9 cellular contexts compared by ENCODE assay signal in the genomic region with DNA sequence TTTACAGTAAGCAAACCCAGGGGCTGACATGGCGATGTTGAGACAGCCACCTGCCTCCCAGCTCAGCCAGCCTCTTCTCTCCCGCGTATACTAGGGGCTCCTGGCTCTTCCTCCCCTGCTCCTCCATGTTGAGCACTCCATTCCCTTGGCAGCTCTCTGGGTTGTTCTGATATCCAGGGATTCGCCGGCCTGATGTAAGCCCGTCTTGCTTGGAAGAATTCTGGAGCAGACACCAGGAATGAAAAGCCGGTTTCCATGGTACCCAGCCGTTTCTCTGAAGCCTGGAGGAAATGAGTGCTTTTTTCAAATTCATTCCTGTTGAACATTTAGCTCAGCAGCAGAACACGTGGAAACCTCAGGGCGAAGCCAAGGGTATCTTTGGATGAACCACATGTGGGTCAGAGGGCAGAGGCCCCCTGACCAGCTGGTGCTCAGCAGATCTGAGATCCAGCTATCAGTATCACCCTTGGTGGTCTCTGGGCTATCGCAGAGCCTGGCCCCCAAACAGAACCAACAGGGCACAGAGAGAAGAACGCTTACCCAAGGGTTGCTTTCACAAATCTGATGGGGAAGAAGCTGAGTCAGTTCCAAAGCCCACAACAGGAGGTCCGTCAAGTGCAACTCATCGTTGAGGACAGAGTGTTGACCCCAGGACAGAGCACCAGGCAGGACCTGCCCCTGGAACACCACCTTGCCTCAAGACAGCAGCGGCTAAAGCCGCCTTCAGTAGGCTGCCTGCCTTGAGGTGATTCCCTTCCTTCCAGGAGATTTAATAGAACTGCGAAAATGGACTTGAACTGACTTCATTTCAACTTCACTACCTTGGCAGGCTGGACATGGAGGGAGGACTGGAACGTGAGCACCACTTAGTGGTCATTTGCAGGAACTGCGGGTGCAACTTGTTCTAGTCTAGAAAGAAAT.
DNase-seq lines count a peak whose midpoint lies in the region; ATAC-seq, FAIRE-seq and TF ChIP-seq lines count a peak whose summit lies in the region.
"Had no signal": no experiment of that assay in that cellular context is flagged by ENCODE, and none has a peak within 500 bp of the region (broad histone marks: within the 10 kb centered on the region; RNA-seq: fewer than 3 reads in every experiment).

No MANE protein-coding gene starts in this region.

- H3K36me3 Mint-ChIP-seq in CD4-positive, alpha-beta T cell (ENCODE audit: low read depth): no peaks in the 10 kb centered on the region

- CTCF ChIA-PET in CD4-positive, alpha-beta T cell (lab: Charles Lee): no interaction called here
- CTCF ChIA-PET in GM12878 (lab: Yijun Ruan, JAX): interaction anchor here (0.7 to 10.4 kb wide), 38 partner anchors 11 to 1248 kb away, joined by 3 to 264 read pairs (median 4); no protein-coding TSS in a partner anchor

- no peak for TF ChIP-seq EP300 in GM12878 (IDR thresholded peaks at IDR 0.05; ENCODE audit: borderline replicate concordance in 1 of 2, control insufficient read depth in 1 of 2, low read depth in 2 of 2, low read length in 2 of 2)

- peak; percentile 74 for FAIRE-seq in GM12878 (lab: Jason Lieb, UNC)

- no peak overlapping the region for H3K4me3 Mint-ChIP-seq in CD4-positive, alpha-beta T cell
- H3K4me3 Mint-ChIP-seq: IgD-negative memory B cell had no signal

- H4K20me1 ChIP-seq in GM12878 (ENCODE audit: control insufficient read depth, insufficient read depth): no peaks in the 10 kb centered on the region

- no peak overlapping the region for H2AFZ ChIP-seq in GM12878 (ENCODE audit: control insufficient read depth, low read depth, low read length)

- in situ Hi-C loops in GM12878 (cut with MboI): loop anchor here (5.0 to 10.0 kb wide), 3 partner anchors 455 to 1247 kb away; no protein-coding TSS in a partner anchor

- ATAC-seq in CD4-positive, alpha-beta T cell (ENCODE audit: poor library complexity): no peak
- ATAC-seq in SK-N-SH treated with all-trans-retinoic acid at 6 μM for 48 hours (peak; percentile 92), GM12878 (peak; percentile 72), HG03571 (IDR thresholded peaks at IDR 0.05; ENCODE audit: unreplicated experiment) (no peak)

- H3K9ac ChIP-seq in GM12878 (ENCODE audit: control insufficient read depth, insufficient read depth, low read length): no peak overlapping the region
- H3K9ac ChIP-seq in skeletal muscle tissue (ENCODE audit: low read depth in 1 of 3, low read length in 3 of 3): peak overlapping the region in 1 of 3 donors; percentile 69

- no peak overlapping the region for H3K27ac ChIP-seq in CD4-positive, alpha-beta T cell (ENCODE audit: low read depth, low read length)
- no peak overlapping the region for H3K27ac ChIP-seq in GM12878 (ENCODE audit: control insufficient read depth, insufficient read depth)
- H3K27ac ChIP-seq in skeletal muscle tissue (ENCODE audit: low read depth, low read length): no peak overlapping the region

- H3K4me1 Mint-ChIP-seq in CD4-positive, alpha-beta T cell (ENCODE audit: low read depth): no peaks in the 10 kb centered on the region

- H3K9me3 Mint-ChIP-seq in CD4-positive, alpha-beta T cell: no peaks in the 10 kb centered on the region

- H3K4me2 ChIP-seq in GM12878 (ENCODE audit: control insufficient read depth, insufficient read depth): no peak overlapping the region

- WGBS in GM12878 (ENCODE audit: insufficient coverage, insufficient replicate concordance, low lambda C conversion rate, missing lambda C conversion rate): 37% methylated on average over 19 of the region's 19 CpGs

- no peak for TF ChIP-seq POLR2A in GM12878 (IDR thresholded peaks at IDR 0.05; ENCODE audit: low read depth, low read length)

- no peaks in the 10 kb centered on the region for H3K9me3 ChIP-seq in CD4-positive, alpha-beta T cell (ENCODE audit: control insufficient read depth, low read length)
- H3K9me3 ChIP-seq in GM12878 (replicated peaks; ENCODE audit: control insufficient read depth, insufficient read depth, low read length) (no peaks in the 10 kb centered on the region), skeletal muscle tissue (ENCODE audit: control insufficient read depth in 3 of 3, low read length in 3 of 3) (no peaks in the 10 kb centered on the region)

- DNase-seq in CD4-positive, alpha-beta T cell: peak in 6 of 10 experiments; percentile 2 to 14 (median 8)
- DNase-seq in GM20000 (ENCODE audit: low spot score): peak; percentile 70
- DNase-seq in NCI-H128 (lab: John Stamatoyannopoulos, UW; ENCODE audit: unreplicated experiment): peak; percentile 48
- no peak for DNase-seq in GM12878 (ENCODE audit: low read depth, low spot score)
- DNase-seq in iPS-NIHi11 (ENCODE audit: low spot score): peak; percentile 63

- H3K4me1 ChIP-seq in GM12878 (ENCODE audit: control insufficient read depth, insufficient read depth, low read length) (peaks cover 11% of the 10 kb centered on the region), skeletal muscle tissue (ENCODE audit: control insufficient read depth in 3 of 3, insufficient read depth in 3 of 3, low read length in 3 of 3) (peaks cover 5 to 9% (median 8%) of the 10 kb centered on the region in 3 donors)

- no peaks in the 10 kb centered on the region for H3K27me3 ChIP-seq in CD4-positive, alpha-beta T cell (ENCODE audit: control insufficient read depth, insufficient read depth, low read length)
- H3K27me3 ChIP-seq in GM12878 (replicated peaks in 1 of 2; ENCODE audit: control insufficient read depth in 2 of 2, insufficient read depth in 2 of 2, low read length in 1 of 2) (no peaks in the 10 kb centered on the region), skeletal muscle tissue (ENCODE audit: control insufficient read depth in 3 of 3, insufficient read depth in 3 of 3, low read length in 3 of 3) (no peaks in the 10 kb centered on the region)

- H3K36me3 ChIP-seq in GM12878 (ENCODE audit: control insufficient read depth in 2 of 2, insufficient read depth in 2 of 2, low read length in 1 of 2) (no peaks in the 10 kb centered on the region), skeletal muscle tissue (ENCODE audit: control insufficient read depth in 3 of 3, insufficient read depth in 3 of 3, low read length in 3 of 3) (no peaks in the 10 kb centered on the region)

- POLR2A ChIA-PET in CD4-positive, alpha-beta T cell (lab: Charles Lee): no interaction called here
- POLR2A ChIA-PET in GM12878 (lab: Charles Lee): interaction anchor here (0.6 kb wide), 1 partner anchor 1816 kb away, joined by 3 read pairs; no protein-coding TSS in a partner anchor

- H3K79me2 ChIP-seq in GM12878 (ENCODE audit: control insufficient read depth, insufficient read depth, low read length): no peaks in the 10 kb centered on the region

- no peak overlapping the region for H3K4me3 ChIP-seq in GM12878
- peak overlapping the region; percentile 17 to 63 (median 60) for H3K4me3 ChIP-seq in skeletal muscle tissue (ENCODE audit: low read length in 3 of 3)

- peak; percentile 99 for TF ChIP-seq RAD21 in GM12878 (IDR thresholded peaks at IDR 0.05; ENCODE audit: insufficient read depth, low read depth, low read length)

- SMC1A ChIA-PET in GM12878 (lab: Charles Lee; ENCODE audit: uncharacterized antibody, unreplicated experiment): interaction anchor here (0.6 to 9.1 kb wide), 26 partner anchors 11 to 1248 kb away, joined by 3 to 150 read pairs (median 5); no protein-coding TSS in a partner anchor

- intact Hi-C loops in CD4-positive, alpha-beta T cell (cut with DNase I, micrococcal nuclease): loop anchor here in 1 of 2 experiments (2.0 kb wide), 2 partner anchors 1029 to 1249 kb away; no protein-coding TSS in a partner anchor
- intact Hi-C loops in GM12878 (cut with micrococcal nuclease; ENCODE audit: unreplicated experiment): loop anchor here (1.0 kb wide), 3 partner anchors 34 to 1030 kb away; no protein-coding TSS in a partner anchor

- no peak overlapping the region for H3K27ac Mint-ChIP-seq in CD4-positive, alpha-beta T cell
- H3K27ac Mint-ChIP-seq: IgD-negative memory B cell had no signal

- peaks cover 44% of the 10 kb centered on the region for H3K27me3 Mint-ChIP-seq in CD4-positive, alpha-beta T cell

- no TSS peak for BruUV-seq in GM12878 (replicated peaks; lab: Mats Ljungman, UMichigan)

- TF ChIP-seq CTCF in CD4-positive, alpha-beta T cell (IDR thresholded peaks at IDR 0.05): peak; percentile 70
- TF ChIP-seq CTCF in GM20000 (IDR thresholded peaks at IDR 0.05; ENCODE audit: extremely low read depth, missing control alignments): peak; percentile 95
- peak; percentile 96 to 99 (median 99); a peak in 5 of 6 replicates for TF ChIP-seq CTCF in GM12878 (IDR thresholded peaks at IDR 0.05 in 2 of 3, conservative IDR thresholded peaks at IDR 0.05 in 1 of 3; ENCODE audit: control insufficient read depth in 2 of 3, extremely low read depth in 1 of 3, insufficient read depth in 1 of 3, low read depth in 3 of 3, low read length in 3 of 3)

- RAD21 ChIA-PET in GM12878 (lab: Charles Lee; ENCODE audit: unreplicated experiment): interaction anchor here (0.6 to 4.6 kb wide), 16 partner anchors 11 to 1030 kb away, joined by 3 to 94 read pairs (median 4); no protein-coding TSS in a partner anchor

TF ChIP-seq in GM12878, 131 proteins besides CTCF, POLR2A, EP300 and RAD21 (continues in another document):
- TF ChIP-seq FOS (IDR thresholded peaks at IDR 0.05; ENCODE audit: borderline replicate concordance, extremely low read depth, insufficient read length) (no peak), WRNIP1 (IDR thresholded peaks at IDR 0.05; ENCODE audit: borderline replicate concordance, low read depth, low read length) (peak; percentile 62; the same call in 1 of the 2 replicates), RUNX3 (IDR thresholded peaks at IDR 0.05; ENCODE audit: low read length) (peak; percentile 35; the same call in 1 of the 2 replicates), YY1 (IDR thresholded peaks at IDR 0.05; ENCODE audit: low read depth, low read length) (0 out of 2 replicates have a peak, but pooled peaks have one; percentile 32)
- TF ChIP-seq, protein P1, sequence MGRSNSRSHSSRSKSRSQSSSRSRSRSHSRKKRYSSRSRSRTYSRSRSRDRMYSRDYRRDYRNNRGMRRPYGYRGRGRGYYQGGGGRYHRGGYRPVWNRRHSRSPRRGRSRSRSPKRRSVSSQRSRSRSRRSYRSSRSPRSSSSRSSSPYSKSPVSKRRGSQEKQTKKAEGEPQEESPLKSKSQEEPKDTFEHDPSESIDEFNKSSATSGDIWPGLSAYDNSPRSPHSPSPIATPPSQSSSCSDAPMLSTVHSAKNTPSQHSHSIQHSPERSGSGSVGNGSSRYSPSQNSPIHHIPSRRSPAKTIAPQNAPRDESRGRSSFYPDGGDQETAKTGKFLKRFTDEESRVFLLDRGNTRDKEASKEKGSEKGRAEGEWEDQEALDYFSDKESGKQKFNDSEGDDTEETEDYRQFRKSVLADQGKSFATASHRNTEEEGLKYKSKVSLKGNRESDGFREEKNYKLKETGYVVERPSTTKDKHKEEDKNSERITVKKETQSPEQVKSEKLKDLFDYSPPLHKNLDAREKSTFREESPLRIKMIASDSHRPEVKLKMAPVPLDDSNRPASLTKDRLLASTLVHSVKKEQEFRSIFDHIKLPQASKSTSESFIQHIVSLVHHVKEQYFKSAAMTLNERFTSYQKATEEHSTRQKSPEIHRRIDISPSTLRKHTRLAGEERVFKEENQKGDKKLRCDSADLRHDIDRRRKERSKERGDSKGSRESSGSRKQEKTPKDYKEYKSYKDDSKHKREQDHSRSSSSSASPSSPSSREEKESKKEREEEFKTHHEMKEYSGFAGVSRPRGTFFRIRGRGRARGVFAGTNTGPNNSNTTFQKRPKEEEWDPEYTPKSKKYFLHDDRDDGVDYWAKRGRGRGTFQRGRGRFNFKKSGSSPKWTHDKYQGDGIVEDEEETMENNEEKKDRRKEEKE (IDR thresholded peaks at IDR 0.05): no peak

Comparison
In these comparisons a context has a peak if more than half of its experiments do, and no peak if none do; other contexts are left out.
1. ATAC-seq: peak in SK-N-SH treated with all-trans-retinoic acid at 6 μM for 48 hours (single experiment) and GM12878 (single experiment); none in CD4-positive, alpha-beta T cell (single experiment) and HG03571 (single experiment).
2. Peak in every context shown above with its lines, with median percentiles within 50 percentile points of each other: CTCF ChIP-seq.